Comparison of ENCODE assay signal across 8 cellular contexts in the genomic region with DNA sequence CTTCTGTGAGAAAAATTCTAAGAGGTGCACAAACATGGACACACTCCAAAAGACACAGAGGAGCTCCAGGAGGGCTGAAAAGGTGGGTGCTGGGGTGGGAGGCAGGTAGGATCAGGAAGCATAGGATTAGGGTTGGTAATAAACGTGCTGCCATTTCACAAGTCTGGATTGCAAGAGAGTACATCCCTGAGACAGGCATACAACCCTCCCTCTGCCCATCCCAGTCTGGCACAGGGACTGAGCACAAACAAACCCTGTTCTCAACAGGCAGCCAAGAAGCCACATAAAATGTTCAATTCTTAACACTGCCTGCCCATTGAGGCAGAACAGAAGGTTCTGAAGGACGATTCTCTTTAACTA. TPM values are rescaled to one million over a fixed set of nuclear protein-coding genes. Genes with fewer than 3 reads are reported as not detected.
DNase-seq lines count a peak whose midpoint lies in the region; ATAC-seq and TF ChIP-seq lines count a peak whose summit lies in the region.

No MANE protein-coding gene starts in this region.

- peak overlapping the region; percentile 11 to 25 for H3K4me3 Mint-ChIP-seq in stimulated activated naive B cell treated with anti-CD40 and anti-IgM and Interleukin-4, amounts not matched to agents 10 μg/mL and 1 μg/mL and 100 μg/mL, for 72 hours

- H3K4me3 ChIP-seq in MG63: peak overlapping the region; percentile 7

- ATAC-seq in GM21367 (IDR thresholded peaks at IDR 0.05; ENCODE audit: unreplicated experiment) (peak; percentile 12), HG03039 (IDR thresholded peaks at IDR 0.05; ENCODE audit: unreplicated experiment) (no peak)
- peak; percentile 18 to 22 for ATAC-seq in stimulated activated naive B cell treated with anti-CD40 and anti-IgM and Interleukin-4, amounts not matched to agents 10 μg/mL and 1 μg/mL and 100 μg/mL, for 72 hours (replicated peaks)

- H3K36me3 Mint-ChIP-seq in stimulated activated naive B cell treated with anti-CD40 and anti-IgM and Interleukin-4, amounts not matched to agents 10 μg/mL and 1 μg/mL and 100 μg/mL, for 72 hours: peaks cover 5 to 15% of the 10 kb centered on the region in 2 donors

- H3K27me3 Mint-ChIP-seq in stimulated activated naive B cell treated with anti-CD40 and anti-IgM and Interleukin-4, amounts not matched to agents 10 μg/mL and 1 μg/mL and 100 μg/mL, for 72 hours: no peaks in the 10 kb centered on the region

- no peaks in the 10 kb centered on the region for H3K36me3 ChIP-seq in MG63

- peak; percentile 76 for DNase-seq in MG63
- no peak for DNase-seq in epithelial cell of prostate (ENCODE audit: low read depth, low spot score)
- DNase-seq in stimulated activated naive B cell treated with anti-CD40 and anti-IgM and Interleukin-4, amounts not matched to agents 10 μg/mL and 1 μg/mL and 100 μg/mL, for 72 hours: no peak
- DNase-seq in NK-92 treated with Interleukin-12 subunit alpha and Interleukin-12 subunit beta, amount 100 ng/mL, for 24 hours (lab: John Stamatoyannopoulos, UW): no peak
- DNase-seq in central memory CD4-positive, alpha-beta T cell: no peak

- H3K27ac Mint-ChIP-seq in stimulated activated naive B cell treated with anti-CD40 and anti-IgM and Interleukin-4, amounts not matched to agents 10 μg/mL and 1 μg/mL and 100 μg/mL, for 72 hours: peak overlapping the region; percentile 75

- peak overlapping the region; percentile 73 for H3K27ac ChIP-seq in C4-2B
- peak overlapping the region; percentile 98 for H3K27ac ChIP-seq in epithelial cell of prostate

- H3K27me3 ChIP-seq in MG63: no peaks in the 10 kb centered on the region

- peaks cover 19 to 48% of the 10 kb centered on the region in 2 donors for H3K4me1 Mint-ChIP-seq in stimulated activated naive B cell treated with anti-CD40 and anti-IgM and Interleukin-4, amounts not matched to agents 10 μg/mL and 1 μg/mL and 100 μg/mL, for 72 hours

- H3K9me3 Mint-ChIP-seq in stimulated activated naive B cell treated with anti-CD40 and anti-IgM and Interleukin-4, amounts not matched to agents 10 μg/mL and 1 μg/mL and 100 μg/mL, for 72 hours: no peaks in the 10 kb centered on the region

- no peak for TF ChIP-seq CTCF in C4-2B (conservative IDR thresholded peaks at IDR 0.05)

- no peaks in the 10 kb centered on the region for H3K9me3 ChIP-seq in MG63

RNA-seq across cellular contexts. Expression of a gene that starts 18.5 kb away (rescaled TPM):
- total RNA-seq in MG63 (2014; rRNA removed; shearing (Covaris generic); ENCODE audit: low replicate concordance): 38.4 and 42.9 TPM in 2 replicates
